Comparison of ENCODE assay signal across 16 cellular contexts in genomic region chr20:11143481-11143880, GRCh38.
A peak's percentile ranks its signal among the peaks of the same experiment; 100 is the strongest.
DNase-seq lines count a peak whose midpoint lies in the region; FAIRE-seq and TF ChIP-seq lines count a peak whose summit lies in the region.
"Had no signal": no experiment of that assay in that cellular context is flagged by ENCODE, and none has a peak within 500 bp of the region (broad histone marks: within the 10 kb centered on the region; RNA-seq: fewer than 3 reads in every experiment).

No MANE protein-coding gene starts in this region.

- no peak for TF ChIP-seq POLR2A in GM12891 (IDR thresholded peaks at IDR 0.05; ENCODE audit: low read depth, low read length)

- no peaks in the 10 kb centered on the region; the same call in 1 of the 2 replicates for H3K36me3 Mint-ChIP-seq in HFFc6 (ENCODE audit: low read depth)

- DNase-seq in HFFc6 (no peak), cardiac fibroblast (ENCODE audit: low read depth in 2 of 2) (peak; percentile 27 to 65), keratinocyte (ENCODE audit: low read depth, low spot score) (no peak), smooth muscle cell (lab: John Stamatoyannopoulos, UW; ENCODE audit: unreplicated experiment) (no peak), G401 (ENCODE audit: low spot score) (no peak), GM12891 (ENCODE audit: insufficient read length, low spot score) (no peak), D721Med (ENCODE audit: insufficient read length, low spot score) (no peak), NCI-H524 (lab: John Stamatoyannopoulos, UW) (no peak)
- DNase-seq: NCI-H1105 treated with DMSO at 0.1 percent for 48 hours, NCI-H1930, NCI-H69, SHP77 treated with DMSO at 0.1 percent for 48 hours had no signal

- H3K27ac ChIP-seq in keratinocyte (ENCODE audit: control insufficient read depth, insufficient read depth, low read length) (peak overlapping the region; percentile 29), smooth muscle cell (ENCODE audit: low read depth) (no peak overlapping the region)
- H3K27ac ChIP-seq: C4-2B, HL-60 had no signal

- H2AFZ ChIP-seq in keratinocyte (ENCODE audit: control insufficient read depth, low read length) = peak overlapping the region; percentile 78
- peak overlapping the region; percentile 28 for H2AFZ ChIP-seq in smooth muscle cell (ENCODE audit: low read depth)

- H3K9me3 ChIP-seq in keratinocyte (ENCODE audit: control insufficient read depth, low read depth, low read length) (no peaks in the 10 kb centered on the region), smooth muscle cell (replicated peaks; ENCODE audit: low read depth) (no peaks in the 10 kb centered on the region)

- TF ChIP-seq CTCF in HFFc6 (IDR thresholded peaks at IDR 0.05) = no peak
- TF ChIP-seq CTCF in cardiac fibroblast (IDR thresholded peaks at IDR 0.05; ENCODE audit: low read depth, low read length) = no peak
- no peak for TF ChIP-seq CTCF in keratinocyte (optimal IDR thresholded peaks at IDR 0.05 in 1 of 3, IDR thresholded peaks at IDR 0.05 in 1 of 3, conservative IDR thresholded peaks at IDR 0.05 in 1 of 3; ENCODE audit: extremely low read depth in 1 of 3, insufficient read depth in 2 of 3, low read length in 3 of 3)
- TF ChIP-seq CTCF in smooth muscle cell (IDR thresholded peaks at IDR 0.05; ENCODE audit: borderline replicate concordance, insufficient read depth, poor library complexity, severe bottlenecking) = no peak
- no peak for TF ChIP-seq CTCF in D721Med (IDR thresholded peaks at IDR 0.05; ENCODE audit: insufficient read depth, missing control alignments)

- H3K9me1 ChIP-seq in keratinocyte (ENCODE audit: control insufficient read depth, extremely low read depth, insufficient read depth, low read length) = no peaks in the 10 kb centered on the region

- no peaks in the 10 kb centered on the region for H3K27me3 ChIP-seq in keratinocyte (ENCODE audit: control insufficient read depth, extremely low read depth, insufficient read depth, low read length)
- H3K27me3 ChIP-seq in smooth muscle cell (ENCODE audit: low read depth) = no peaks in the 10 kb centered on the region

- H3K4me3 Mint-ChIP-seq in HFFc6 = no peak overlapping the region

- dilution Hi-C loops in keratinocyte (cut with MboI; ENCODE audit: extremely low pct_ligation_motif_present, low sequenced_read_pairs) = no loop called here

- H3K79me2 ChIP-seq in keratinocyte (ENCODE audit: control insufficient read depth, insufficient read depth, low read length) = no peaks in the 10 kb centered on the region
- H3K79me2 ChIP-seq in smooth muscle cell (ENCODE audit: low read depth) = no peaks in the 10 kb centered on the region

- peaks cover 5% of the 10 kb centered on the region; the same call in 1 of the 2 replicates for H3K9me3 Mint-ChIP-seq in HFFc6

- no peak for FAIRE-seq in keratinocyte (lab: Jason Lieb, UNC)
- no peak for FAIRE-seq in GM12891 (lab: Jason Lieb, UNC)
- no peak for FAIRE-seq in D721Med (lab: Jason Lieb, UNC)
- FAIRE-seq: H54, HTR-8/SVneo had no signal

- H3K27me3 Mint-ChIP-seq in HFFc6 (ENCODE audit: insufficient read depth) = peaks cover 2% of the 10 kb centered on the region; the same call in 1 of the 2 replicates

- no peaks in the 10 kb centered on the region for H3F3A ChIP-seq in smooth muscle cell (ENCODE audit: low read depth)

- H3K27ac Mint-ChIP-seq in HFFc6 = peak overlapping the region; percentile 27; the same call in 1 of the 2 replicates

- H3K4me2 ChIP-seq in keratinocyte (ENCODE audit: control insufficient read depth, extremely low read depth, insufficient read depth, low read depth, low read length) (no peak overlapping the region), smooth muscle cell (no peak overlapping the region)

- H3K9ac ChIP-seq in keratinocyte (ENCODE audit: control insufficient read depth, extremely low read depth, insufficient read depth, low read length) (no peak overlapping the region), smooth muscle cell (ENCODE audit: low read depth) (no peak overlapping the region)

- no peak overlapping the region for H3K4me3 ChIP-seq in cardiac fibroblast (replicated peaks in 1 of 2; ENCODE audit: low read depth in 2 of 2, low read length in 2 of 2)
- H3K4me3 ChIP-seq in keratinocyte (ENCODE audit: control insufficient read depth in 2 of 3, extremely low read depth in 1 of 3, insufficient read depth in 2 of 3, low read depth in 1 of 3, low read length in 3 of 3) = no peak overlapping the region
- H3K4me3 ChIP-seq in smooth muscle cell = no peak overlapping the region

- peaks cover 15% of the 10 kb centered on the region; the same call in 1 of the 2 replicates for H3K4me1 Mint-ChIP-seq in HFFc6 (ENCODE audit: low read depth)

- peaks cover 31% of the 10 kb centered on the region for H3K4me1 ChIP-seq in keratinocyte (ENCODE audit: control insufficient read depth, extremely low read depth, insufficient read depth, low read length)
- no peaks in the 10 kb centered on the region for H3K4me1 ChIP-seq in smooth muscle cell (ENCODE audit: low read depth)

- H3K36me3 ChIP-seq in keratinocyte (ENCODE audit: control insufficient read depth in 2 of 2, extremely low read depth in 1 of 2, insufficient read depth in 2 of 2, low read length in 2 of 2) (no peaks in the 10 kb centered on the region), smooth muscle cell (ENCODE audit: low read depth) (no peaks in the 10 kb centered on the region)

- H4K20me1 ChIP-seq in keratinocyte (ENCODE audit: control insufficient read depth, extremely low read depth, insufficient read depth, low read length) (no peaks in the 10 kb centered on the region), smooth muscle cell (ENCODE audit: low read depth) (no peaks in the 10 kb centered on the region)

- 57% methylated on average over 2 of the region's 2 CpGs for WGBS in smooth muscle cell (ENCODE audit: low lambda C conversion rate)

- in situ Hi-C loops in G401 (cut with HindIII; ENCODE audit: low sequenced_read_pairs) = no loop called here

TF ChIP-seq in GM12891, 5 proteins besides CTCF, POLR2A, EP300 and RAD21:
- no peak for TF ChIP-seq POLR2AphosphoS5 (IDR thresholded peaks at IDR 0.05; ENCODE audit: low read depth, low read length)
- TF ChIP-seq TAF1 (IDR thresholded peaks at IDR 0.05; ENCODE audit: low read depth, low read length) = no peak
- TF ChIP-seq PAX5 (IDR thresholded peaks at IDR 0.05; ENCODE audit: insufficient read depth, low read length, severe bottlenecking) = no peak
- TF ChIP-seq POU2F2 (IDR thresholded peaks at IDR 0.05; ENCODE audit: low read depth, low read length) = no peak
- TF ChIP-seq SPI1 (IDR thresholded peaks at IDR 0.05; ENCODE audit: low read depth, low read length) = no peak

Comparison
In these comparisons a context has a peak if more than half of its experiments do, and no peak if none do; other contexts are left out.
1. DNase-seq: peak in cardiac fibroblast (2 of 2); none in HFFc6 (single experiment), keratinocyte (single experiment), smooth muscle cell (single experiment), G401 (single experiment), GM12891 (single experiment), D721Med (single experiment) and NCI-H524 (0 of 2).